25 cellular contexts compared by ENCODE assay signal in the genomic region with DNA sequence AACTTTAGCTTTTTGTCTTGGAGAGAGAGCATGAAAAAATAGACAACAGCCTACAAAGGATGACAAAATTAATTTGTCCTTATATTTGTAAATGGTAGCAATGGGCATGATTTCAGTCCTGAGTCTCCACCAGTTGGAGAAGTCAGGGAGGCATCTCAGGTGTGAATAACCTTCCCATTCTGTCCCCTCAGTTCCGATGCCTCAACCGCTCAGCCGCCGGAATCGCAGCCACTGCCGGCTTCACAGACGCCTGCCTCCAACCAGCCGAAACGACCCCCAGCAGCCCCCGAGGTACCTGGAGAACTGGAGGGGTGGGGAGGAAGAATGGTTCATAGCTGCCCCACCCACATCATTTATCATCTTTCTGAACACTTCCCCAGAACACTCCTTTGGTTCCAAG. TPM values are rescaled to one million over a fixed set of nuclear protein-coding genes. Genes with fewer than 3 reads are reported as not detected.
DNase-seq lines count a peak whose midpoint lies in the region; ATAC-seq, FAIRE-seq and TF ChIP-seq lines count a peak whose summit lies in the region.
"Had no signal": no experiment of that assay in that cellular context is flagged by ENCODE, and none has a peak within 500 bp of the region (broad histone marks: within the 10 kb centered on the region; RNA-seq: fewer than 3 reads in every experiment).

No MANE protein-coding gene starts in this region.

- CTCF ChIA-PET in K562 (lab: Yijun Ruan, JAX; ENCODE audit: low intra/inter-chr PET ratio) = no interaction called here

- H3K36me3 Mint-ChIP-seq in activated T-cell treated with anti-CD3 and anti-CD28 coated beads, Interleukin-2, amount 50 U/mL, for 24 hours (ENCODE audit: low read depth) = peaks cover 88% of the 10 kb centered on the region
- H3K36me3 Mint-ChIP-seq in T-helper 17 cell (ENCODE audit: low read depth) = peaks cover 14% of the 10 kb centered on the region

- no TSS peak for BruUV-seq in K562 (replicated peaks; lab: Mats Ljungman, UMichigan)

- H3K4me1 ChIP-seq in K562 (replicated peaks in 1 of 2; ENCODE audit: control insufficient read depth in 2 of 2, insufficient read depth in 2 of 2, low read length in 2 of 2) (peaks cover 13 to 21% of the 10 kb centered on the region in 2 experiments), osteoblast (ENCODE audit: insufficient read depth, low read length) (peaks cover 18% of the 10 kb centered on the region)
- H3K4me1 ChIP-seq: BE2C had no signal

- TF ChIP-seq CTCF in K562 (IDR thresholded peaks at IDR 0.05 in 2 of 3, conservative IDR thresholded peaks at IDR 0.05 in 1 of 3; ENCODE audit: insufficient read depth in 2 of 3, low read depth in 1 of 3, low read length in 3 of 3) = no peak
- no peak for TF ChIP-seq CTCF in osteoblast (IDR thresholded peaks at IDR 0.05; ENCODE audit: extremely low read depth, low read depth, low read length)
- no peak for TF ChIP-seq CTCF in GM10266 (IDR thresholded peaks at IDR 0.05; ENCODE audit: control insufficient read depth, insufficient read depth, low read depth, missing control alignments)

- H3K4me3 Mint-ChIP-seq in activated T-cell treated with anti-CD3 and anti-CD28 coated beads, Interleukin-2, amount 50 U/mL, for 24 hours = no peak overlapping the region
- H3K4me3 Mint-ChIP-seq in T-helper 17 cell = no peak overlapping the region
- H3K4me3 Mint-ChIP-seq: CD4-positive, alpha-beta memory T cell had no signal

- TF ChIP-seq EP300 in K562 (IDR thresholded peaks at IDR 0.05; ENCODE audit: low read length) = no peak

- TF ChIP-seq POLR2A in K562 (conservative IDR thresholded peaks at IDR 0.05) = no peak

- H3K27me3 ChIP-seq in K562 (ENCODE audit: control insufficient read depth in 2 of 2, insufficient read depth in 2 of 2, low read length in 2 of 2) (no peaks in the 10 kb centered on the region), osteoblast (ENCODE audit: insufficient read depth, low read length) (no peaks in the 10 kb centered on the region)
- H3K27me3 ChIP-seq: BE2C had no signal

- H2AFZ ChIP-seq in K562 (ENCODE audit: low read depth, low read length) = no peak overlapping the region
- no peak overlapping the region for H2AFZ ChIP-seq in osteoblast (ENCODE audit: low read length)
- H2AFZ ChIP-seq: GM23248 had no signal

- H3K79me2 ChIP-seq in K562 (ENCODE audit: control insufficient read depth, insufficient read depth, low read length) (peaks cover 73% of the 10 kb centered on the region), osteoblast (ENCODE audit: insufficient read depth, low read length) (peaks cover 81% of the 10 kb centered on the region)

- H3K27me3 Mint-ChIP-seq in activated T-cell treated with anti-CD3 and anti-CD28 coated beads, Interleukin-2, amount 50 U/mL, for 24 hours = no peaks in the 10 kb centered on the region
- no peaks in the 10 kb centered on the region for H3K27me3 Mint-ChIP-seq in T-helper 17 cell
- H3K27me3 Mint-ChIP-seq: CD4-positive, alpha-beta memory T cell had no signal

- no peak overlapping the region for H3K4me2 ChIP-seq in K562 (ENCODE audit: insufficient read depth, low read length)
- H3K4me2 ChIP-seq in osteoblast (ENCODE audit: insufficient read depth, low read length) = no peak overlapping the region

- no peaks in the 10 kb centered on the region for H3K9me3 ChIP-seq in T-helper 17 cell (ENCODE audit: control insufficient read depth, low read length, poor library complexity, severe bottlenecking)
- no peaks in the 10 kb centered on the region for H3K9me3 ChIP-seq in K562 (replicated peaks; ENCODE audit: control insufficient read depth, insufficient read depth, low read depth, low read length)
- H3K9me3 ChIP-seq in osteoblast (ENCODE audit: low read depth, low read length) = no peaks in the 10 kb centered on the region
- H3K9me3 ChIP-seq: BE2C had no signal

- H3K4me1 Mint-ChIP-seq in activated T-cell treated with anti-CD3 and anti-CD28 coated beads, Interleukin-2, amount 50 U/mL, for 24 hours (ENCODE audit: low read depth) = peaks cover 37% of the 10 kb centered on the region
- peaks cover 33% of the 10 kb centered on the region for H3K4me1 Mint-ChIP-seq in T-helper 17 cell

- H3K9me3 Mint-ChIP-seq in activated T-cell treated with anti-CD3 and anti-CD28 coated beads, Interleukin-2, amount 50 U/mL, for 24 hours = no peaks in the 10 kb centered on the region
- H3K9me3 Mint-ChIP-seq: CD4-positive, alpha-beta memory T cell had no signal

- 92% methylated on average over 10 of the region's 10 CpGs for WGBS in K562 (ENCODE audit: insufficient coverage, low coverage, missing lambda C conversion rate)

- no peak for ATAC-seq in T-helper 17 cell
- no peak for ATAC-seq in K562
- ATAC-seq: HCT116 had no signal

- no peak for DNase-seq in activated T-cell treated with anti-CD3 and anti-CD28 coated beads, Interleukin-2, amount 50 U/mL, for 24 hours
- DNase-seq in activated T-cell treated with anti-CD3 and anti-CD28 coated beads, Interleukin-2, amount 50 U/mL, for 48 hours = no peak
- DNase-seq in T-helper 17 cell (no peak), K562 (ENCODE audit: extremely low read depth in 1 of 4, low spot score in 3 of 4) (no peak), osteoblast (ENCODE audit: insufficient read length, low spot score, missing footprints) (peak; percentile 67), GM10266 (ENCODE audit: extremely low spot score) (no peak), NCI-H69 (lab: John Stamatoyannopoulos, UW) (no peak), kidney glomerular epithelial cell (lab: John Stamatoyannopoulos, UW) (no peak)
- DNase-seq: BE2C; CD4-positive, alpha-beta memory T cell; DMS153; EL; GM23248; NCI-H1105 treated with DMSO at 0.1 percent for 48 hours; NCI-H1694; NCI-H2081 treated with DMSO at 0.1 percent for 48 hours; NCI-H748 treated with DMSO at 0.1 percent for 48 hours; NK-92 treated with Interleukin-12 subunit alpha and Interleukin-12 subunit beta, amount 100 ng/mL, for 24 hours; SHP77 had no signal

- H4K20me1 ChIP-seq in K562 (replicated peaks; ENCODE audit: control insufficient read depth, insufficient read depth, low read length) (peaks cover 31% of the 10 kb centered on the region; the same call in 1 of the 2 replicates), osteoblast (ENCODE audit: insufficient read depth, low read length) (peaks cover 56% of the 10 kb centered on the region)

- intact Hi-C loops in K562 (cut with micrococcal nuclease) = no loop called here

- no peak for TF ChIP-seq RAD21 in K562 (CRISPR knock-in tag; conservative IDR thresholded peaks at IDR 0.05 in 1 of 2, IDR thresholded peaks at IDR 0.05 in 1 of 2)

- POLR2A ChIA-PET in K562 (lab: Yijun Ruan, JAX) = interaction anchor here (1.8 to 12.4 kb wide), 3 partner anchors 12 to 28 kb away, joined by 9 to 274 read pairs (median 41); a partner anchor contains a TSS

- in situ Hi-C loops in K562 (cut with MboI) = no loop called here

- H3K4me3 ChIP-seq in K562 (no peak overlapping the region), osteoblast (ENCODE audit: insufficient read depth, low read length) (no peak overlapping the region)
- H3K4me3 ChIP-seq: GM23248 had no signal

- H3K9me1 ChIP-seq in K562 (ENCODE audit: control insufficient read depth, insufficient read depth, low read length) = peaks cover 12% of the 10 kb centered on the region

- peak overlapping the region in 1 of 2 experiments; percentile 54; a peak in 1 of 4 replicates for H3K9ac ChIP-seq in K562 (ENCODE audit: insufficient read depth in 1 of 2, low read depth in 2 of 2, low read length in 2 of 2)
- H3K9ac ChIP-seq: GM23248 had no signal

- H3K27ac ChIP-seq in K562 (ENCODE audit: extremely low read depth, low read depth, low read length) = no peak overlapping the region
- no peak overlapping the region for H3K27ac ChIP-seq in osteoblast (ENCODE audit: low read depth, low read length)
- H3K27ac ChIP-seq: GM23248 had no signal

- no peak for FAIRE-seq in K562 (lab: Jason Lieb, UNC)
- FAIRE-seq: GM12891 had no signal

- H3K36me3 ChIP-seq in K562 (ENCODE audit: control insufficient read depth, insufficient read depth, low read length) (peaks cover 82% of the 10 kb centered on the region), osteoblast (ENCODE audit: insufficient read depth, low read length) (peaks cover 68% of the 10 kb centered on the region)

- H3K27ac Mint-ChIP-seq in activated T-cell treated with anti-CD3 and anti-CD28 coated beads, Interleukin-2, amount 50 U/mL, for 24 hours = peak overlapping the region; percentile 73
- peak overlapping the region; percentile 34 for H3K27ac Mint-ChIP-seq in T-helper 17 cell

RNA-seq across cellular contexts. Expression of a gene that starts 3.6 kb away (rescaled TPM):
- total RNA-seq in T-helper 17 cell (100 to 1,000 TPM; 210 to 213 TPM), K562 (2014; rRNA removed) (72.6 and 94.0 TPM in 2 replicates), K562 (2014; rRNA removed; fragmentation: Illumina TruSeq; extraction: Trizol) (36.7 and 43.2 TPM in 2 replicates), K562 (2015; rRNA removed; fragmentation: Illumina TruSeq; extraction: Trizol) (63.0 and 75.6 TPM in 2 replicates), K562 (2021) (295 and 332 TPM in 2 replicates), osteoblast (49.2 and 52.2 TPM in 2 replicates)
- 801 and 1,251 TPM in 2 replicates for total RNA-seq in K562 (2011; cell fraction: chromatin; rRNA removed; ENCODE audit: low replicate concordance)
- 435 and 502 TPM in 2 replicates for total RNA-seq in K562 (2011; cell fraction: nucleolus; rRNA removed)
- total RNA-seq in K562 (2011; cell fraction: nucleoplasm; rRNA removed) = 531 and 634 TPM in 2 replicates
- polyA plus RNA-seq in K562 (2011; rRNA removed) (44.0 and 113 TPM in 2 replicates), K562 (2014; fragmentation: Illumina TruSeq; extraction: Trizol) (170 and 205 TPM in 2 replicates), K562 (2014; fragmentation: Nextera tagmentation; extraction: Ambion mirVana) (1 to 10 TPM; 1.0 to 1.7 TPM), K562 (2014; rRNA removed) (114 and 118 TPM in 2 replicates)
- 59.9 and 99.7 TPM in 2 replicates for polyA plus RNA-seq in K562 (2011; cell fraction: cytosol; rRNA removed)
- polyA plus RNA-seq in K562 (2011; cell fraction: nucleus; rRNA removed) = 306 and 358 TPM in 2 replicates
- polyA plus RNA-seq in K562 (2012) = 196 and 297 TPM in 2 replicates
- 28.8 and 32.1 TPM in 2 replicates for polyA minus RNA-seq in K562 (2011; rRNA and poly(A)+ RNA removed)
- polyA minus RNA-seq in K562 (2011; cell fraction: cytosol; rRNA and poly(A)+ RNA removed) = 109 and 149 TPM in 2 replicates
- 109 and 131 TPM in 2 replicates for polyA minus RNA-seq in K562 (2011; cell fraction: nucleus; rRNA and poly(A)+ RNA removed)

RNA-seq across cellular contexts. Expression of a gene that starts 9.0 kb away (rescaled TPM):
- total RNA-seq in T-helper 17 cell (10 to 100 TPM in 1 of 2 donors, 1 to 10 TPM in 1; 8.1 to 13.2 TPM), K562 (2014; rRNA removed) (11.9 and 17.2 TPM in 2 replicates), K562 (2014; rRNA removed; fragmentation: Illumina TruSeq; extraction: Trizol) (19.4 and 22.7 TPM in 2 replicates), K562 (2015; rRNA removed; fragmentation: Illumina TruSeq; extraction: Trizol) (27.6 and 29.3 TPM in 2 replicates), K562 (2021) (9.2 and 9.4 TPM in 2 replicates), osteoblast (0.36 TPM in 1 of 2 replicates, not detected in the other)
- 1.2 and 2.1 TPM in 2 replicates for total RNA-seq in K562 (2011; cell fraction: chromatin; rRNA removed; ENCODE audit: low replicate concordance)
- total RNA-seq in K562 (2011; cell fraction: nucleolus; rRNA removed) = 0.79 and 1.5 TPM in 2 replicates
- 0.92 and 1.2 TPM in 2 replicates for total RNA-seq in K562 (2011; cell fraction: nucleoplasm; rRNA removed)
- polyA plus RNA-seq in K562 (2011; rRNA removed) (10.8 and 15.6 TPM in 2 replicates), K562 (2014; fragmentation: Illumina TruSeq; extraction: Trizol) (19.9 and 21.2 TPM in 2 replicates), K562 (2014; fragmentation: Nextera tagmentation; extraction: Ambion mirVana) (10 to 100 TPM; 31.2 to 33.4 TPM), K562 (2014; rRNA removed) (18.9 and 23.5 TPM in 2 replicates)
- polyA plus RNA-seq in K562 (2011; cell fraction: cytosol; rRNA removed) = 4.6 and 12.9 TPM in 2 replicates
- polyA plus RNA-seq in K562 (2011; cell fraction: nucleus; rRNA removed) = 4.4 and 8.5 TPM in 2 replicates
- polyA plus RNA-seq in K562 (2012) = 16.9 and 18.8 TPM in 2 replicates
- 6.0 and 11.1 TPM in 2 replicates for polyA minus RNA-seq in K562 (2011; rRNA and poly(A)+ RNA removed)
- polyA minus RNA-seq in K562 (2011; cell fraction: cytosol; rRNA and poly(A)+ RNA removed) = 5.0 and 5.7 TPM in 2 replicates
- 1.1 and 3.7 TPM in 2 replicates for polyA minus RNA-seq in K562 (2011; cell fraction: nucleus; rRNA and poly(A)+ RNA removed)
- total RNA-seq: A172, GM23248, LHCN-M2, NCI-H460, RPMI7951 had no signal
- polyA plus RNA-seq: GM23248 had no signal

RNA-seq across cellular contexts. Expression of a gene that starts 28.4 kb away (rescaled TPM):
- total RNA-seq in T-helper 17 cell (100 to 1,000 TPM; 229 to 233 TPM), K562 (2014; rRNA removed) (246 and 295 TPM in 2 replicates), K562 (2014; rRNA removed; fragmentation: Illumina TruSeq; extraction: Trizol) (100 and 105 TPM in 2 replicates), K562 (2015; rRNA removed; fragmentation: Illumina TruSeq; extraction: Trizol) (124 and 125 TPM in 2 replicates), K562 (2021) (422 and 484 TPM in 2 replicates), osteoblast (175 and 183 TPM in 2 replicates)
- 312 and 626 TPM in 2 replicates for total RNA-seq in K562 (2011; cell fraction: chromatin; rRNA removed; ENCODE audit: low replicate concordance)
- total RNA-seq in K562 (2011; cell fraction: nucleolus; rRNA removed) = 393 and 458 TPM in 2 replicates
- total RNA-seq in K562 (2011; cell fraction: nucleoplasm; rRNA removed) = 245 and 292 TPM in 2 replicates
- polyA plus RNA-seq in K562 (2011; rRNA removed) (86.1 and 202 TPM in 2 replicates), K562 (2014; fragmentation: Illumina TruSeq; extraction: Trizol) (304 and 355 TPM in 2 replicates), K562 (2014; fragmentation: Nextera tagmentation; extraction: Ambion mirVana) (10 to 100 TPM; 41.9 to 54.1 TPM), K562 (2014; rRNA removed) (225 and 263 TPM in 2 replicates)
- polyA plus RNA-seq in K562 (2011; cell fraction: cytosol; rRNA removed) = 117 and 176 TPM in 2 replicates
- polyA plus RNA-seq in K562 (2011; cell fraction: nucleus; rRNA removed) = 486 and 557 TPM in 2 replicates
- polyA plus RNA-seq in K562 (2012) = 430 and 470 TPM in 2 replicates
- 113 and 169 TPM in 2 replicates for polyA minus RNA-seq in K562 (2011; rRNA and poly(A)+ RNA removed)
- polyA minus RNA-seq in K562 (2011; cell fraction: cytosol; rRNA and poly(A)+ RNA removed) = 230 and 353 TPM in 2 replicates
- 128 and 162 TPM in 2 replicates for polyA minus RNA-seq in K562 (2011; cell fraction: nucleus; rRNA and poly(A)+ RNA removed)

RNA-seq across cellular contexts. Expression of a gene that starts 31.3 kb away (rescaled TPM):
- total RNA-seq in T-helper 17 cell (1 to 10 TPM; 5.7 to 8.2 TPM), K562 (2014; rRNA removed) (not detected in 2 replicates), K562 (2014; rRNA removed; fragmentation: Illumina TruSeq; extraction: Trizol) (0.22 TPM in 2 replicates), K562 (2015; rRNA removed; fragmentation: Illumina TruSeq; extraction: Trizol) (0.29 and 0.94 TPM in 2 replicates), K562 (2021) (0.67 and 0.86 TPM in 2 replicates), osteoblast (not detected in 2 replicates)
- total RNA-seq in K562 (2011; cell fraction: chromatin; rRNA removed; ENCODE audit: low replicate concordance) = 1.3 TPM in 1 of 2 replicates, not detected in the other
- total RNA-seq in K562 (2011; cell fraction: nucleolus; rRNA removed) = 1.4 and 3.8 TPM in 2 replicates
- 0.95 and 3.0 TPM in 2 replicates for total RNA-seq in K562 (2011; cell fraction: nucleoplasm; rRNA removed)
- polyA plus RNA-seq in K562 (2011; rRNA removed) (0.84 and 1.3 TPM in 2 replicates), K562 (2014; fragmentation: Illumina TruSeq; extraction: Trizol) (0.40 and 0.93 TPM in 2 replicates), K562 (2014; fragmentation: Nextera tagmentation; extraction: Ambion mirVana) (1 to 10 TPM; 1.3 to 1.9 TPM), K562 (2014; rRNA removed) (0.84 and 0.88 TPM in 2 replicates)
- 1.1 and 3.3 TPM in 2 replicates for polyA plus RNA-seq in K562 (2011; cell fraction: cytosol; rRNA removed)
- 0.21 and 1.7 TPM in 2 replicates for polyA plus RNA-seq in K562 (2011; cell fraction: nucleus; rRNA removed)
- 1.5 TPM in 2 replicates for polyA plus RNA-seq in K562 (2012)
- 1.1 and 2.1 TPM in 2 replicates for polyA minus RNA-seq in K562 (2011; rRNA and poly(A)+ RNA removed)
- polyA minus RNA-seq in K562 (2011; cell fraction: cytosol; rRNA and poly(A)+ RNA removed) = not detected in 2 replicates
- not detected in 2 replicates for polyA minus RNA-seq in K562 (2011; cell fraction: nucleus; rRNA and poly(A)+ RNA removed)
- total RNA-seq: A172, GM23248, LHCN-M2, NCI-H460 had no signal
- polyA plus RNA-seq: GM23248 had no signal

RNA-seq across cellular contexts. Expression of a gene that starts 31.6 kb away (rescaled TPM):
- total RNA-seq in T-helper 17 cell = 1 to 10 TPM; 2.9 to 4.0 TPM
- 6.6 and 7.8 TPM in 2 replicates for total RNA-seq in K562 (2011; cell fraction: chromatin; rRNA removed; ENCODE audit: low replicate concordance)
- 5.1 and 5.3 TPM in 2 replicates for total RNA-seq in K562 (2011; cell fraction: nucleolus; rRNA removed)
- 9.8 and 10.1 TPM in 2 replicates for total RNA-seq in K562 (2011; cell fraction: nucleoplasm; rRNA removed)
- total RNA-seq in K562 (2014; rRNA removed) = 5.7 and 6.6 TPM in 2 replicates
- 10.4 and 10.8 TPM in 2 replicates for total RNA-seq in K562 (2014; rRNA removed; fragmentation: Illumina TruSeq; extraction: Trizol)
- 6.6 and 7.1 TPM in 2 replicates for total RNA-seq in K562 (2015; rRNA removed; fragmentation: Illumina TruSeq; extraction: Trizol)
- total RNA-seq in K562 (2021) = 9.7 and 10.1 TPM in 2 replicates
- 7.7 and 8.6 TPM in 2 replicates for polyA plus RNA-seq in K562 (2011; rRNA removed)
- polyA plus RNA-seq in K562 (2011; cell fraction: cytosol; rRNA removed) = 10.2 and 18.1 TPM in 2 replicates
- 13.8 and 20.1 TPM in 2 replicates for polyA plus RNA-seq in K562 (2011; cell fraction: nucleus; rRNA removed)
- 11.4 and 16.2 TPM in 2 replicates for polyA plus RNA-seq in K562 (2012)
- polyA plus RNA-seq in K562 (2014; fragmentation: Illumina TruSeq; extraction: Trizol) = 13.1 and 17.4 TPM in 2 replicates
- 10 to 100 TPM; 23.9 to 24.3 TPM for polyA plus RNA-seq in K562 (2014; fragmentation: Nextera tagmentation; extraction: Ambion mirVana)
- polyA plus RNA-seq in K562 (2014; rRNA removed) = 10.1 and 13.5 TPM in 2 replicates
- polyA minus RNA-seq in K562 (2011; rRNA and poly(A)+ RNA removed) = 2.6 and 5.6 TPM in 2 replicates
- 2.2 and 3.5 TPM in 2 replicates for polyA minus RNA-seq in K562 (2011; cell fraction: cytosol; rRNA and poly(A)+ RNA removed)
- polyA minus RNA-seq in K562 (2011; cell fraction: nucleus; rRNA and poly(A)+ RNA removed) = 1.6 and 2.3 TPM in 2 replicates
- total RNA-seq in osteoblast = 1.1 and 1.2 TPM in 2 replicates
